19 cellular contexts compared by ENCODE assay signal in the genomic region with DNA sequence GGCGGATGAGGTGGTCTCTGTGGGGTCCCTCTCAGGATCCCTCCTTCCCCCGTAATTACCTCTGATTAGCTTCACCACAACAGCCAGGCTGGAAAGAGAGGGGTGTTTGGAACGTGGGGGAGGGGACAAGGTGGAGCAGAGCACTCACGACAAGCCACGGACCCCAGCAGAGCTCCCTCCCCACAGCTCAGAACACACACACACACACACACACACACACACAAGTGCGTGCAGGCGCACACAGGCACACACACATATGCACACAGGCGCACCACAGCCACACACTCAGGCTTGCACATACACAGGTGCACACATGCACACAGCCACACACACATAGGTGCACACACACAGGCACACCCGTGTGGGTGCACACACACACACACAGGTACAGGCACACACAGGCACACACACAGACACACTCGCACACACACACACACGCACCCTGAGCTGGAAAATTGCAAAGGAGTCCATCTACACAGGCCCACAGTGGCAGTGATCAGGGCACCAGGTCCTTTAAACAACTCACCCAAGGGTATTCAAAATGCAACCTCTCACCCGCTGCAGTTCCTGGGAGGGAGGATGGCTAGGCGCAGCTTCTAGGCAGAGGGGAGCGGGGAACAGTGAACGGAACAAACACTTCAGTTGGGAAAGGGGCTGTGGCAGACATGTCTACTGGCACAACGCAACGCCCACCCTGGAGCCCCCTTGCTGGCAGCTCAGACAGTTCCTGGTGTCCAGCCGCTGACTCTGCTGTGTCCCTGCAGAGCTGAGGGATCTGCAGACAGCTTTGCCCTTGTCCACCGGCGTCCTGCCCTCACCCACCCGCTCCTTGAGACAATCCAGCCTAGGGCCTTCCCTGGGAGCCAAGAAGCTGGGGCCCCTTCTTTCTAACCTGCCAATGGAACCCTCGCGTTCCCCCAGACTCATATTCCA. TPM values are rescaled to one million over a fixed set of nuclear protein-coding genes. Genes with fewer than 3 reads are reported as not detected.
"Had no signal": no experiment of that assay in that cellular context is flagged by ENCODE, and none has a peak within 500 bp of the region (broad histone marks: within the 10 kb centered on the region; RNA-seq: fewer than 3 reads in every experiment).

No MANE protein-coding gene starts in this region.

- H3K9me3 ChIP-seq: body of pancreas, lower lobe of right lung, prostate gland, spleen, transverse colon had no signal

- H3K4me3 Mint-ChIP-seq: activated naive CD4-positive, alpha-beta T cell treated with anti-CD3 and anti-CD28 coated beads, Interleukin-2, amount 10 ng/mL, durations not matched to agents 7 days and 5 days had no signal

- H3K4me3 ChIP-seq: body of pancreas, lower lobe of right lung, prostate gland, transverse colon had no signal

- DNase-seq: activated CD4-positive, alpha-beta T cell treated with anti-CD3 and anti-CD28 coated beads, Interleukin-2, amount 50 U/mL, for 1 hour; activated naive CD4-positive, alpha-beta T cell treated with anti-CD3 and anti-CD28 coated beads, Interleukin-2, amount 10 ng/mL, durations not matched to agents 7 days and 5 days; body of pancreas; cortex of kidney; hippocampal formation; lower lobe of right lung; naive B cell; occipital lobe; spleen; stimulated activated CD4-positive, alpha-beta T cell treated with anti-CD3 and anti-CD28 coated beads, Interleukin-1b, Interleukin-23, amount 100 ng/mL, for 48 hours; stimulated activated naive B cell treated with anti-CD40 and anti-IgM and Interleukin-4, amounts not matched to agents 10 μg/mL and 1 μg/mL and 100 μg/mL, for 72 hours; substantia nigra; T-helper 2 cell; transverse colon had no signal

- H3K9me3 Mint-ChIP-seq: activated naive CD4-positive, alpha-beta T cell treated with anti-CD3 and anti-CD28 coated beads, Interleukin-2, amount 10 ng/mL, durations not matched to agents 7 days and 5 days; activated T-helper 2 cell treated with anti-CD3 and anti-CD28 coated beads, Interferon-gamma antibody, Interleukin-2, Interleukin-4, amounts not matched to agents 10 μg/mL and 5 μg/mL and 100 μg/mL, durations not matched to agents 14 hours and 24 hours and 36 hours; central memory CD8-positive, alpha-beta T cell; naive B cell; stimulated activated naive B cell treated with anti-CD40 and anti-IgM and Interleukin-4, amounts not matched to agents 10 μg/mL and 1 μg/mL and 100 μg/mL, for 72 hours had no signal

- H3K4me1 ChIP-seq: lower lobe of right lung, prostate gland had no signal

- H3K27ac ChIP-seq: body of pancreas, lower lobe of right lung, prostate gland, spleen, transverse colon had no signal

- H3K36me3 ChIP-seq: lower lobe of right lung, prostate gland, spleen, transverse colon had no signal

- H3K27ac Mint-ChIP-seq: activated naive CD4-positive, alpha-beta T cell treated with anti-CD3 and anti-CD28 coated beads, Interleukin-2, amount 10 ng/mL, durations not matched to agents 7 days and 5 days; activated T-helper 2 cell treated with anti-CD3 and anti-CD28 coated beads, Interferon-gamma antibody, Interleukin-2, Interleukin-4, amounts not matched to agents 10 μg/mL and 5 μg/mL and 100 μg/mL, durations not matched to agents 14 hours and 24 hours and 36 hours; stimulated activated naive B cell treated with anti-CD40 and anti-IgM and Interleukin-4, amounts not matched to agents 10 μg/mL and 1 μg/mL and 100 μg/mL, for 72 hours had no signal

- ATAC-seq: body of pancreas, sciatic nerve had no signal

- H3K36me3 Mint-ChIP-seq: activated naive CD4-positive, alpha-beta T cell treated with anti-CD3 and anti-CD28 coated beads, Interleukin-2, amount 10 ng/mL, durations not matched to agents 7 days and 5 days; stimulated activated naive B cell treated with anti-CD40 and anti-IgM and Interleukin-4, amounts not matched to agents 10 μg/mL and 1 μg/mL and 100 μg/mL, for 72 hours had no signal

RNA-seq across cellular contexts. Expression of a gene that starts 59.9 kb away (rescaled TPM):
- total RNA-seq: activated T-helper 2 cell treated with anti-CD3 and anti-CD28 coated beads, Interferon-gamma antibody, Interleukin-2, Interleukin-4, amounts not matched to agents 10 μg/mL and 5 μg/mL and 100 μg/mL, durations not matched to agents 14 hours and 24 hours and 36 hours; body of pancreas; glomerular endothelial cell; occipital lobe; prostate gland; sciatic nerve; transverse colon had no signal
